Comparison of ENCODE assay signal across 1 cellular context in genomic region chr2:8314063-8314462, GRCh38.
TF ChIP-seq lines count a peak whose summit lies in the region.

No MANE protein-coding gene starts in this region.

TF ChIP-seq in K562, 482 proteins besides CTCF, POLR2A, EP300 and RAD21 (continued from another document):
- TF ChIP-seq, protein P1, sequence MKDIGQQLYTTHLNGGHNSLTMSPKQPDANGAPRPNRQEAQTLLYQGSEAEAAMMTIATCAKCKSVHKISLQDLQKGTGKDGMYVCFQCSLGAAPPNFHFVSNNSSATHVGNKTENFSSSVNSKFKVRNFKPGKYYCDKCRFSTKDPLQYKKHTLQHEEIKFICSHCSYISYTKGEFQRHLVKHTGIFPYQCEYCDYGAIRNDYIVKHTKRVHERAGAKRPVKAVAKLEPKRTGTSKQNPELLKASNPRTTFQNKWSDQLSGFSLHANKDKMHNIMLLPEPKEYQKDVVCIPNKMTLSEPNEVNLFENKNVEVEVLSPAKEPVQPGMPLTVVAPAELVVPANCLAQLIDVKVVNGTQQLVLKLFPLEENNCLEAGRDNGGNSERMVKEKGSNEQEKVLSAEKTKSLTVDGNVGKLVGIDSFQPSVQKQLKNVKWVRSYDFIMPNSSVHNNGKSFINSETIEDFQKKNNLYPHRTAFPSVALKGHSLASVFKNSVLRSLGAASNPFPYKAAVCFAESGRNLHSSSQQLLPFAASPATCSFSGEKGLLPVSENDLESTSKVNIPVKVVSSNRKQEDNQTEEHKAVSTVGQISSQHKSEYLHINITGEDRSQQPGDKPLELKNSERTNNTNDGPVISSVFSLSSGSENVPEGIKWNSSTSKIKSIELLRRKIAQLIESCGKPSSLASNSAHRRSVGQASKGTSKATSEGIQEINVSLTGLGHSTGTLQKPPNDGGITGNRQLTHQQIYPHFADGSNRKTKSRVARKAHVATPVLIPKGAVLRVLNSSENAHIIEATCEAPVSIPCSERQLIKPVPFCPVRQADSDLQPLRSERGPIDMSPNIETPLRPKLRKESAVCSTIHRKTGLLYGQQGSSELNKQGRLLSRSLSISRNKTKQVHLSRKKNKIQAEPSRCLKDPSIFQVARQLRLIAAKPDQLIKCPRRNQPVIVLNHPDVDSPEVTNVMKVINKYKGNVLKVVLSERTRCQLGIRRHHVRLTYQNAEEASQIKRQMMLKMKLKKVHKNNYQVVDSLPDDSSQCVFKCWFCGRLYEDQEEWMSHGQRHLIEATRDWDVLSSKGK (CRISPR knock-in tag; IDR thresholded peaks at IDR 0.05): no peak
